ENCODE assay signal across 26 cellular contexts in genomic region chr5:179230061-179230461, GRCh38.
DNase-seq lines count a peak whose midpoint lies in the region; TF ChIP-seq lines count a peak whose summit lies in the region.
"Had no signal": no experiment of that assay in that cellular context is flagged by ENCODE, and none has a peak within 500 bp of the region (broad histone marks: within the 10 kb centered on the region; RNA-seq: fewer than 3 reads in every experiment).

No MANE protein-coding gene starts in this region.

- H4K20me1 ChIP-seq in H9 (ENCODE audit: control insufficient read depth, insufficient read depth, insufficient read length): no peaks in the 10 kb centered on the region

- H4K91ac ChIP-seq in H9 (ENCODE audit: insufficient read length, low read depth, low read length): no peak overlapping the region

- H4K8ac ChIP-seq in H9 (replicated peaks; ENCODE audit: insufficient read length, low read depth, low read length): no peak overlapping the region

- no peak overlapping the region for H2AFZ ChIP-seq in H9 (ENCODE audit: low read length)
- H2AFZ ChIP-seq: neural progenitor cell had no signal

- no peaks in the 10 kb centered on the region for H3K23me2 ChIP-seq in H9 (ENCODE audit: insufficient read length, low read depth, low read length, poor library complexity, severe bottlenecking)

- H2BK15ac ChIP-seq in H9 (ENCODE audit: low read depth, low read length): no peak overlapping the region

- H3K27me3 Mint-ChIP-seq in H9 (ENCODE audit: low read depth): no peaks in the 10 kb centered on the region; the same call in 1 of the 2 replicates
- H3K27me3 Mint-ChIP-seq: activated CD4-positive, alpha-beta T cell treated with anti-CD3 and anti-CD28 coated beads, Interleukin-2, amount 10 ng/mL, durations not matched to agents 7 days and 5 days had no signal

- H3K4me2 ChIP-seq in H9 (ENCODE audit: insufficient read depth, insufficient read length, low read length): no peak overlapping the region
- H3K4me2 ChIP-seq: neural progenitor cell had no signal

- H3K79me1 ChIP-seq in H9 (ENCODE audit: insufficient read depth, low read depth, low read length, poor library complexity, severe bottlenecking): no peaks in the 10 kb centered on the region

- TF ChIP-seq POLR2A in spleen (IDR thresholded peaks at IDR 0.05): no peak

- no peak overlapping the region for H3T11ph ChIP-seq in H9 (ENCODE audit: low read length)

- H3K36me3 ChIP-seq in spleen: peaks cover 0 to 4% (median 0%) of the 10 kb centered on the region in 6 donors
- H3K36me3 ChIP-seq: colonic mucosa, neural progenitor cell, stomach had no signal

- no peak overlapping the region for H2AK5ac ChIP-seq in H9 (ENCODE audit: insufficient read length, low read length)

- H2BK12ac ChIP-seq in H9 (ENCODE audit: insufficient read length, low read depth, low read length): no peak overlapping the region

- no peak overlapping the region for H3K23ac ChIP-seq in H9 (ENCODE audit: insufficient read length, low read depth, low read length)

- intact Hi-C loops in spleen (cut with DNase I; ENCODE audit: low total_unique reads): no loop called here

- H2BK120ac ChIP-seq in H9 (ENCODE audit: low read depth, low read length, poor library complexity, severe bottlenecking): no peak overlapping the region

- TF ChIP-seq CTCF in H9 (conservative IDR thresholded peaks at IDR 0.05) (no peak), spleen (IDR thresholded peaks at IDR 0.05 in 8 of 11, conservative IDR thresholded peaks at IDR 0.05 in 3 of 11) (no peak)

- DNase-seq in H9 (peak; percentile 21), NCI-H82 treated with DMSO at 0.1 percent for 48 hours (lab: John Stamatoyannopoulos, UW; ENCODE audit: unreplicated experiment) (peak; percentile 22), islet precursor cell (peak; percentile 23), spleen (peak; percentile 61), DMS 273 treated with DMSO at 0.1 percent for 48 hours (lab: John Stamatoyannopoulos, UW) (no peak), anterior cingulate cortex (lab: John Stamatoyannopoulos, UW) (no peak)
- DNase-seq in activated CD4-positive, alpha-beta T cell treated with anti-CD3 and anti-CD28 coated beads for 1 hour: no peak
- DNase-seq: activated CD4-positive, alpha-beta T cell treated with anti-CD3 and anti-CD28 coated beads, Interleukin-2, amount 10 ng/mL, durations not matched to agents 7 days and 5 days; amygdala; C1 segment of cervical spinal cord; colonic mucosa; effector memory CD8-positive, alpha-beta T cell; KG1; kidney glomerular epithelial cell; NCI-H1436 treated with DMSO at 0.1 percent for 48 hours; NCI-H345; stomach; trophoblast cell had no signal

- H3K4me1 ChIP-seq in H9 (ENCODE audit: insufficient read depth, low read length) (peaks cover 4% of the 10 kb centered on the region; the same call in 1 of the 2 replicates), spleen (peaks cover 0 to 21% (median 3%) of the 10 kb centered on the region in 6 donors)
- H3K4me1 ChIP-seq: Caco-2, colonic mucosa, stomach had no signal

- H3K4me3 ChIP-seq in spleen: no peak overlapping the region
- H3K4me3 ChIP-seq: colonic mucosa, neural progenitor cell, stomach had no signal

- H3K56ac ChIP-seq in H9 (ENCODE audit: insufficient read length, low read depth, low read length): no peak overlapping the region

- H2BK5ac ChIP-seq in H9 (ENCODE audit: insufficient read length, low read length): no peak overlapping the region

- peak overlapping the region in 1 of 3 experiments; percentile 77; a peak in 1 of 7 replicates for H3K27ac Mint-ChIP-seq in H9
- H3K27ac Mint-ChIP-seq: activated CD4-positive, alpha-beta T cell treated with anti-CD3 and anti-CD28 coated beads, Interleukin-2, amount 10 ng/mL, durations not matched to agents 7 days and 5 days; activated naive CD4-positive, alpha-beta T cell treated with anti-CD3 and anti-CD28 coated beads, Interleukin-2, amount 50 U/mL, for 24 hours; effector memory CD8-positive, alpha-beta T cell; memory B cell; progenitor cell of endocrine pancreas; T-helper 2 cell treated with Interferon-gamma antibody and Interleukin-4, amounts not matched to agents 5 μg/mL and 100 μg/mL, for 36 hours had no signal

- H2BK20ac ChIP-seq in H9 (ENCODE audit: low read depth, low read length, poor library complexity, severe bottlenecking): no peak overlapping the region

- H3K4me3 Mint-ChIP-seq in H9: no peak overlapping the region
- H3K4me3 Mint-ChIP-seq: activated CD4-positive, alpha-beta T cell treated with anti-CD3 and anti-CD28 coated beads, Interleukin-2, amount 10 ng/mL, durations not matched to agents 7 days and 5 days; activated naive CD4-positive, alpha-beta T cell treated with anti-CD3 and anti-CD28 coated beads, Interleukin-2, amount 50 U/mL, for 24 hours; effector memory CD8-positive, alpha-beta T cell; memory B cell; neural progenitor cell; T-helper 2 cell treated with Interferon-gamma antibody and Interleukin-4, amounts not matched to agents 5 μg/mL and 100 μg/mL, for 36 hours had no signal

- no CpG with 5 or more reads among the region's 9 CpGs for WGBS in H9 (ENCODE audit: extremely low coverage, insufficient read length, low lambda C conversion rate)
- 79 to 90% (median 83%) methylated on average over 8 to 9 of the region's 9 CpGs for whole genome bisulfite sequencing in spleen, 5 donors

- peaks cover under 1 to 2% (median 2%) of the 10 kb centered on the region in 3 experiments; a peak in 6 of 7 replicates for H3K36me3 Mint-ChIP-seq in H9 (ENCODE audit: insufficient read depth in 1 of 3, low read depth in 3 of 3)
- H3K36me3 Mint-ChIP-seq: neural progenitor cell had no signal

- peaks cover 41 to 48% of the 10 kb centered on the region in 2 experiments for H3K4me1 Mint-ChIP-seq in H9
- H3K4me1 Mint-ChIP-seq: activated CD4-positive, alpha-beta T cell treated with anti-CD3 and anti-CD28 coated beads, Interleukin-2, amount 10 ng/mL, durations not matched to agents 7 days and 5 days; activated naive CD4-positive, alpha-beta T cell treated with anti-CD3 and anti-CD28 coated beads, Interleukin-2, amount 50 U/mL, for 24 hours; memory B cell had no signal

- H3K27me3 ChIP-seq in H9 (ENCODE audit: insufficient read depth, low read length) (no peaks in the 10 kb centered on the region), spleen (replicated peaks in 1 of 7) (peaks cover 0 to 4% (median 0%) of the 10 kb centered on the region in 7 donors)
- H3K27me3 ChIP-seq: colonic mucosa, neural progenitor cell had no signal

- no peaks in the 10 kb centered on the region for H3K79me2 ChIP-seq in H9 (ENCODE audit: insufficient read depth, low read length)

- H3K27ac ChIP-seq in H9 (ENCODE audit: insufficient read length, low read depth, low read length): no peak overlapping the region
- H3K27ac ChIP-seq in spleen: no peak overlapping the region
- H3K27ac ChIP-seq: colonic mucosa, neural progenitor cell, RWPE1, stomach, VCaP had no signal

- H4K5ac ChIP-seq in H9 (ENCODE audit: insufficient read length, low read depth, low read length): no peak overlapping the region

- no peak overlapping the region for H3K4ac ChIP-seq in H9 (ENCODE audit: low read depth, low read length)

- H3K14ac ChIP-seq in H9 (ENCODE audit: insufficient read depth, low read length): no peak overlapping the region

- H3K18ac ChIP-seq in H9 (ENCODE audit: insufficient read length, low read depth, low read length): no peak overlapping the region

- H3K9me3 Mint-ChIP-seq in H9: peaks cover 1 to 5% of the 10 kb centered on the region in 2 experiments
- H3K9me3 Mint-ChIP-seq: activated CD4-positive, alpha-beta T cell treated with anti-CD3 and anti-CD28 coated beads, Interleukin-2, amount 10 ng/mL, durations not matched to agents 7 days and 5 days; activated naive CD4-positive, alpha-beta T cell treated with anti-CD3 and anti-CD28 coated beads, Interleukin-2, amount 50 U/mL, for 24 hours; effector memory CD8-positive, alpha-beta T cell had no signal

- H3K9me3 ChIP-seq in H9 (ENCODE audit: control insufficient read depth, low read depth, low read length) (no peaks in the 10 kb centered on the region), spleen (peaks cover 0 to 2% (median 0%) of the 10 kb centered on the region in 8 donors)
- H3K9me3 ChIP-seq: colonic mucosa had no signal

- no peak overlapping the region for H3K9ac ChIP-seq in H9 (ENCODE audit: extremely low read depth, insufficient read length, low read length)
- H3K9ac ChIP-seq: neural progenitor cell had no signal

Comparison
In these comparisons a context has a peak if more than half of its experiments do, and no peak if none do; other contexts are left out.
1. DNase-seq: peak in H9 (single experiment), NCI-H82 treated with DMSO at 0.1 percent for 48 hours (single experiment), islet precursor cell (single experiment) and spleen (single experiment); none in activated CD4-positive, alpha-beta T cell treated with anti-CD3 and anti-CD28 coated beads for 1 hour (single experiment), DMS 273 treated with DMSO at 0.1 percent for 48 hours (single experiment) and anterior cingulate cortex (0 of 58).